ENCODE assay signal across 2 cellular contexts in genomic region chr6:163965426-163966348, GRCh38.
TF ChIP-seq lines count a peak whose summit lies in the region.

No MANE protein-coding gene starts in this region.

TF ChIP-seq in SK-N-SH, 30 proteins besides CTCF, POLR2A, EP300 and RAD21 (continued from another document):
- TF ChIP-seq PBX3 (IDR thresholded peaks at IDR 0.05) = no peak
- no peak for TF ChIP-seq FOXJ3 (CRISPR knock-in tag; IDR thresholded peaks at IDR 0.05)
- no peak for TF ChIP-seq EZH2phosphoT487 (IDR thresholded peaks at IDR 0.05; ENCODE audit: borderline replicate concordance, low read depth)
- TF ChIP-seq GATA2 (CRISPR knock-in tag; IDR thresholded peaks at IDR 0.05) = peak; percentile 61
TF ChIP-seq in SK-N-SH: peak in this region for 1.

TF ChIP-seq in SK-N-SH treated with all-trans-retinoic acid at 6 μM for 48 hours, 23 proteins besides CTCF, POLR2A, EP300 and RAD21 (continued from another document):
- TF ChIP-seq PATZ1 (CRISPR knock-in tag; IDR thresholded peaks at IDR 0.05; ENCODE audit: borderline replicate concordance) (no peak), TSHZ2 (CRISPR knock-in tag; IDR thresholded peaks at IDR 0.05) (no peak), SNAI2 (CRISPR knock-in tag; IDR thresholded peaks at IDR 0.05) (no peak)
